35 cellular contexts compared by ENCODE assay signal in genomic region chr6:80170433-80170832, GRCh38.
"Had no signal": no experiment of that assay in that cellular context is flagged by ENCODE, and none has a peak within 500 bp of the region (broad histone marks: within the 10 kb centered on the region; RNA-seq: fewer than 3 reads in every experiment).

No MANE protein-coding gene starts in this region.

- FAIRE-seq: RCC 7860 had no signal

- H3K4me3 ChIP-seq: PC-9, SJCRH30, SK-N-MC had no signal

- H2AFZ ChIP-seq: PC-9 had no signal

- H3K27me3 ChIP-seq: brain microvascular endothelial cell, SJCRH30 had no signal

- H3K27ac ChIP-seq: brain microvascular endothelial cell, PC-9, RWPE1, SJCRH30, SK-N-MC had no signal

- H3K36me3 ChIP-seq: brain microvascular endothelial cell had no signal

- H3K4me2 ChIP-seq: PC-9 had no signal

- H3K9me3 ChIP-seq: SJCRH30 had no signal

- DNase-seq: activated CD4-positive, alpha-beta T cell treated with anti-CD3 and anti-CD28 coated beads, Interleukin-2, amount 10 ng/mL, durations not matched to agents 24 days and 14 days; activated CD4-positive, alpha-beta T cell treated with anti-CD3 and anti-CD28 coated beads, Interleukin-2, amount 50 U/mL, for 4 hours; activated CD8-positive, alpha-beta T cell treated with anti-CD3 and anti-CD28 coated beads for 36 hours; activated effector memory CD4-positive, alpha-beta T cell treated with anti-CD3 and anti-CD28 coated beads, Interleukin-2, amount 50 U/mL, for 16 hours; activated naive CD4-positive, alpha-beta T cell; activated naive CD4-positive, alpha-beta T cell treated with anti-CD3 and anti-CD28 coated beads, Interleukin-2, amount 50 U/mL, for 16 hours; activated naive CD8-positive, alpha-beta T cell treated with anti-CD3 and anti-CD28 coated beads for 36 hours; activated T-cell treated with anti-CD3 and anti-CD28 coated beads, Interleukin-2, amount 50 U/mL, for 1 hour; activated T-cell treated with anti-CD3 and anti-CD28 coated beads, Interleukin-2, amount 50 U/mL, for 72 hours; amniotic stem cell; aorta; brain microvascular endothelial cell; central memory CD4-positive, alpha-beta T cell; Kasumi-1; KBM-7; MM.1S; NCI-H1092 treated with DMSO at 0.1 percent for 48 hours; NCI-H1417; NCI-H146; NCI-H187; NCI-H2029 treated with DMSO at 0.1 percent for 48 hours; NCI-H2107; NCI-H2171; NCI-H510A; NCI-H526; NCI-H748 treated with DMSO at 0.1 percent for 48 hours; NK-92 treated with Interleukin-12 subunit alpha and Interleukin-12 subunit beta, amount 100 ng/mL, for 24 hours; PC-9; SHP77; SJCRH30; T1000 had no signal

- ATAC-seq: activated CD8-positive, alpha-beta T cell treated with anti-CD3 and anti-CD28 coated beads for 36 hours; activated T-cell treated with anti-CD3 and anti-CD28 coated beads, Interleukin-2, amount 50 U/mL, for 72 hours; activated T-helper 17 cell treated with anti-CD3 and anti-CD28 coated beads, Interleukin-2, amount 50 U/mL, for 72 hours had no signal
